ENCODE assay signal across 23 cellular contexts in the genomic region with DNA sequence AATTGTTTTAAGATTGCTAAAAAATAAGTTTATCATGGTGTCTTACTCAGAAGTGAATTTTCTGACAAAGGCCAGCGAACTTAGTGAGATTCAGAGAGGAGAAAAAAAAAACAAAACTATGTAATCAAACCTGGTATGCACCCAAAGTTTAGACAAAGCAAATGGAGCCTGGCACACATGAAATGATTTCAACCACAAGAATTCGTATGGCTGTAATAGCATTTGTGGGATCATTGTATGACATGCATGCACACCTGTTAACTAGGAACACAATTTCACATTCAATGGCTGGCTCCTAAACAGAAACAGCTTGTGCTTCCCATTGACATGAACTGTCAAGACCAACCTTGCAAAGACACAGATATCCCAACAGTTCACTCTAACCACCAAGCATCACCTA.
DNase-seq lines count a peak whose midpoint lies in the region; ATAC-seq and TF ChIP-seq lines count a peak whose summit lies in the region.
"Had no signal": no experiment of that assay in that cellular context is flagged by ENCODE, and none has a peak within 500 bp of the region (broad histone marks: within the 10 kb centered on the region; RNA-seq: fewer than 3 reads in every experiment).

No MANE protein-coding gene starts in this region.

- no peak overlapping the region for H2BK120ac ChIP-seq in IMR-90 (ENCODE audit: low read depth, low read length)

- no peak overlapping the region for H4K5ac ChIP-seq in IMR-90 (ENCODE audit: low read depth, low read length)

- H2AK9ac ChIP-seq in IMR-90 (replicated peaks; ENCODE audit: low read depth, low read length, poor library complexity), result no peak overlapping the region

- BruUV-seq in IMR-90 (replicated peaks; lab: Mats Ljungman, UMichigan), result no TSS peak

- H3K4me2 ChIP-seq in IMR-90 (ENCODE audit: low read depth, low read length), result no peak overlapping the region
- H3K4me2 ChIP-seq: GM23338, KMS-11 had no signal

- intact Hi-C loops in IMR-90 (cut with micrococcal nuclease), result no loop called here

- H2BK15ac ChIP-seq in IMR-90 (ENCODE audit: low read depth, low read length), result no peak overlapping the region

- no peaks in the 10 kb centered on the region for H3K79me1 ChIP-seq in IMR-90 (ENCODE audit: low read depth in 1 of 2, low read length in 2 of 2)

- no peaks in the 10 kb centered on the region for H3K36me3 ChIP-seq in IMR-90 (ENCODE audit: control insufficient read depth, insufficient read depth, low read length)
- H3K36me3 ChIP-seq: HAP-1 had no signal

- H3K4me3 ChIP-seq in AG04450 (ENCODE audit: low read depth, low read length) (no peak overlapping the region), IMR-90 (ENCODE audit: insufficient read depth, low read depth, low read length) (no peak overlapping the region), astrocyte of the cerebellum (ENCODE audit: low read depth, low read length) (no peak overlapping the region)
- H3K4me3 ChIP-seq: GM23338, HAP-1, SK-N-MC had no signal

- H3K4me1 ChIP-seq in IMR-90 (ENCODE audit: control insufficient read depth, insufficient read depth, low read length), result peaks cover 2% of the 10 kb centered on the region; the same call in 1 of the 2 replicates
- H3K4me1 ChIP-seq: HAP-1 had no signal

- no peak overlapping the region for H4K91ac ChIP-seq in IMR-90 (ENCODE audit: insufficient read depth, low read depth, low read length)

- H2AFZ ChIP-seq in IMR-90 (replicated peaks; ENCODE audit: low read length, poor library complexity), result no peak overlapping the region
- H2AFZ ChIP-seq: GM23338 had no signal

- TF ChIP-seq CTCF in AG04450 (IDR thresholded peaks at IDR 0.05; ENCODE audit: low read depth, low read length) (no peak), IMR-90 (conservative IDR thresholded peaks at IDR 0.05; ENCODE audit: low read depth, low read length) (no peak), astrocyte of the cerebellum (IDR thresholded peaks at IDR 0.05; ENCODE audit: low read depth, low read length, missing control alignments) (no peak)

- no peak overlapping the region for H3K27ac ChIP-seq in AG04450 (ENCODE audit: low read depth, low read length)
- no peak overlapping the region for H3K27ac ChIP-seq in IMR-90 (ENCODE audit: insufficient read depth, low read length)
- H3K27ac ChIP-seq: KMS-11, RWPE1, SK-N-MC had no signal

- no peaks in the 10 kb centered on the region for H3K9me1 ChIP-seq in IMR-90 (ENCODE audit: insufficient read depth, low read length)

- H2AK5ac ChIP-seq in IMR-90 (ENCODE audit: low read depth, low read length), result no peak overlapping the region

- no peak overlapping the region for H3K23ac ChIP-seq in IMR-90 (ENCODE audit: low read depth, low read length)

- H3K18ac ChIP-seq in IMR-90 (ENCODE audit: low read depth, low read length), result no peak overlapping the region

- H2BK5ac ChIP-seq in IMR-90 (ENCODE audit: low read depth, low read length, poor library complexity, severe bottlenecking), result no peak overlapping the region

- POLR2A ChIA-PET in AG04450 (lab: Yijun Ruan, JAX), result no interaction called here
- POLR2A ChIA-PET in IMR-90 (lab: Charles Lee; ENCODE audit: unreplicated experiment), result no interaction called here

- CTCF ChIA-PET in AG04450 (lab: Charles Lee) (interaction anchor here (0.7 kb wide), 1 partner anchor 9 kb away, joined by 3 read pairs; no protein-coding TSS in a partner anchor), IMR-90 (lab: Yijun Ruan, JAX) (no interaction called here)

- H3K9me3 ChIP-seq in AG04450 (ENCODE audit: control insufficient read depth, insufficient read depth, low read length), result no peaks in the 10 kb centered on the region
- H3K9me3 ChIP-seq in IMR-90 (ENCODE audit: control insufficient read depth, insufficient read depth, low read length), result no peaks in the 10 kb centered on the region
- H3K9me3 ChIP-seq: HAP-1 had no signal

- in situ Hi-C loops in IMR-90 (cut with MboI; ENCODE audit: low sequenced_read_pairs), result no loop called here
- in situ Hi-C loops in astrocyte of the cerebellum (cut with HindIII; ENCODE audit: low sequenced_read_pairs), result no loop called here

- no peak for ATAC-seq in IMR-90 (ENCODE audit: low read depth)
- ATAC-seq: GM23338, Panc1 had no signal

- WGBS in IMR-90 (ENCODE audit: extremely low coverage in 2 of 2, insufficient read length in 1 of 2), 2 experiments, result no CpG with 5 or more reads among the region's 2 CpGs

- H4K20me1 ChIP-seq in IMR-90 (ENCODE audit: insufficient read depth, low read length), result no peaks in the 10 kb centered on the region

- H4K8ac ChIP-seq in IMR-90 (ENCODE audit: low read depth in 2 of 2, low read length in 2 of 2), result no peak overlapping the region

- H3K14ac ChIP-seq in IMR-90 (replicated peaks; ENCODE audit: low read depth, low read length), result no peak overlapping the region

- H3K27me3 ChIP-seq in AG04450 (ENCODE audit: control insufficient read depth, insufficient read depth, low read length), result no peaks in the 10 kb centered on the region
- H3K27me3 ChIP-seq in IMR-90 (ENCODE audit: control insufficient read depth, insufficient read depth, low read length), result no peaks in the 10 kb centered on the region

- H3K56ac ChIP-seq in IMR-90 (ENCODE audit: extremely low read depth, insufficient read depth, low read length), result no peak overlapping the region

- dilution Hi-C loops in IMR-90 (cut with HindIII; ENCODE audit: low sequenced_read_pairs, unreplicated experiment), result no loop called here

- no peak overlapping the region for H3K4ac ChIP-seq in IMR-90 (ENCODE audit: low read depth, low read length)

- no peak overlapping the region for H2BK20ac ChIP-seq in IMR-90 (ENCODE audit: low read depth, low read length)

- no peak for TF ChIP-seq RAD21 in IMR-90 (IDR thresholded peaks at IDR 0.05; ENCODE audit: low read length)

- DNase-seq in AG04450 (ENCODE audit: low read depth, low spot score) (peak; percentile 18), IMR-90 (peak; percentile 22), astrocyte of the cerebellum (ENCODE audit: low read depth) (peak; percentile 53), myocyte (ENCODE audit: low read depth) (peak; percentile 78), NCI-H446 treated with DMSO at 0.1 percent for 48 hours (lab: John Stamatoyannopoulos, UW) (no peak), cerebellum (ENCODE audit: low spot score) (no peak)
- DNase-seq in activated CD8-positive, alpha-beta memory T cell treated with anti-CD3 and anti-CD28 coated beads for 24 hours, result no peak
- DNase-seq: CD4-positive, alpha-beta memory T cell; COR-L47; HFFc6; NCI-H1048; NCI-H1417; NCI-H1694; NCI-H2029 treated with DMSO at 0.1 percent for 48 hours; NCI-H446; NCI-H526; SHP77 treated with DMSO at 0.1 percent for 48 hours had no signal

- TF ChIP-seq POLR2A in IMR-90 (IDR thresholded peaks at IDR 0.05; ENCODE audit: low read depth, low read length), result no peak

- no peak overlapping the region for H3K9ac ChIP-seq in IMR-90 (ENCODE audit: low read depth, low read length)
- H3K9ac ChIP-seq: KMS-11 had no signal

TF ChIP-seq in IMR-90, 13 proteins besides CTCF, POLR2A, EP300 and RAD21:
- no peak for TF ChIP-seq CEBPB (IDR thresholded peaks at IDR 0.05; ENCODE audit: low read depth, low read length)
- TF ChIP-seq SMC3 (IDR thresholded peaks at IDR 0.05; ENCODE audit: low read depth, low read length), result no peak
- no peak for TF ChIP-seq RCOR1 (IDR thresholded peaks at IDR 0.05; ENCODE audit: insufficient replicate concordance, low read length)
- no peak for TF ChIP-seq FOS (IDR thresholded peaks at IDR 0.05; ENCODE audit: low read depth, low read length)
- no peak for TF ChIP-seq MAZ (IDR thresholded peaks at IDR 0.05; ENCODE audit: borderline replicate concordance, low read depth, low read length)
- no peak for TF ChIP-seq CHD1 (IDR thresholded peaks at IDR 0.05; ENCODE audit: low read depth, low read length)
- TF ChIP-seq RFX5 (IDR thresholded peaks at IDR 0.05; ENCODE audit: low read depth, low read length), result no peak
- no peak for TF ChIP-seq MAFK (IDR thresholded peaks at IDR 0.05; ENCODE audit: low read depth, low read length)
- TF ChIP-seq, protein P1, sequence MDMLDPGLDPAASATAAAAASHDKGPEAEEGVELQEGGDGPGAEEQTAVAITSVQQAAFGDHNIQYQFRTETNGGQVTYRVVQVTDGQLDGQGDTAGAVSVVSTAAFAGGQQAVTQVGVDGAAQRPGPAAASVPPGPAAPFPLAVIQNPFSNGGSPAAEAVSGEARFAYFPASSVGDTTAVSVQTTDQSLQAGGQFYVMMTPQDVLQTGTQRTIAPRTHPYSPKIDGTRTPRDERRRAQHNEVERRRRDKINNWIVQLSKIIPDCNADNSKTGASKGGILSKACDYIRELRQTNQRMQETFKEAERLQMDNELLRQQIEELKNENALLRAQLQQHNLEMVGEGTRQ (IDR thresholded peaks at IDR 0.05; ENCODE audit: low read depth, low read length), result no peak
- TF ChIP-seq MXI1 (IDR thresholded peaks at IDR 0.05; ENCODE audit: borderline replicate concordance, low read depth, low read length), result no peak
- TF ChIP-seq BHLHE40 (IDR thresholded peaks at IDR 0.05; ENCODE audit: low read depth, low read length), result no peak
- TF ChIP-seq, protein P2, sequence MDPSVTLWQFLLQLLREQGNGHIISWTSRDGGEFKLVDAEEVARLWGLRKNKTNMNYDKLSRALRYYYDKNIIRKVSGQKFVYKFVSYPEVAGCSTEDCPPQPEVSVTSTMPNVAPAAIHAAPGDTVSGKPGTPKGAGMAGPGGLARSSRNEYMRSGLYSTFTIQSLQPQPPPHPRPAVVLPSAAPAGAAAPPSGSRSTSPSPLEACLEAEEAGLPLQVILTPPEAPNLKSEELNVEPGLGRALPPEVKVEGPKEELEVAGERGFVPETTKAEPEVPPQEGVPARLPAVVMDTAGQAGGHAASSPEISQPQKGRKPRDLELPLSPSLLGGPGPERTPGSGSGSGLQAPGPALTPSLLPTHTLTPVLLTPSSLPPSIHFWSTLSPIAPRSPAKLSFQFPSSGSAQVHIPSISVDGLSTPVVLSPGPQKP (IDR thresholded peaks at IDR 0.05; ENCODE audit: borderline replicate concordance, low read depth, low read length), result no peak
- no peak for TF ChIP-seq NFE2L2 (IDR thresholded peaks at IDR 0.05; ENCODE audit: low read depth, low read length)

Comparison
In these comparisons a context has a peak if more than half of its experiments do, and no peak if none do; other contexts are left out.
1. DNase-seq: peak in AG04450 (single experiment), IMR-90 (single experiment), astrocyte of the cerebellum (single experiment) and myocyte (single experiment); none in NCI-H446 treated with DMSO at 0.1 percent for 48 hours (single experiment), activated CD8-positive, alpha-beta memory T cell treated with anti-CD3 and anti-CD28 coated beads for 24 hours (single experiment) and cerebellum (single experiment).